8 cellular contexts compared by ENCODE assay signal in the genomic region with DNA sequence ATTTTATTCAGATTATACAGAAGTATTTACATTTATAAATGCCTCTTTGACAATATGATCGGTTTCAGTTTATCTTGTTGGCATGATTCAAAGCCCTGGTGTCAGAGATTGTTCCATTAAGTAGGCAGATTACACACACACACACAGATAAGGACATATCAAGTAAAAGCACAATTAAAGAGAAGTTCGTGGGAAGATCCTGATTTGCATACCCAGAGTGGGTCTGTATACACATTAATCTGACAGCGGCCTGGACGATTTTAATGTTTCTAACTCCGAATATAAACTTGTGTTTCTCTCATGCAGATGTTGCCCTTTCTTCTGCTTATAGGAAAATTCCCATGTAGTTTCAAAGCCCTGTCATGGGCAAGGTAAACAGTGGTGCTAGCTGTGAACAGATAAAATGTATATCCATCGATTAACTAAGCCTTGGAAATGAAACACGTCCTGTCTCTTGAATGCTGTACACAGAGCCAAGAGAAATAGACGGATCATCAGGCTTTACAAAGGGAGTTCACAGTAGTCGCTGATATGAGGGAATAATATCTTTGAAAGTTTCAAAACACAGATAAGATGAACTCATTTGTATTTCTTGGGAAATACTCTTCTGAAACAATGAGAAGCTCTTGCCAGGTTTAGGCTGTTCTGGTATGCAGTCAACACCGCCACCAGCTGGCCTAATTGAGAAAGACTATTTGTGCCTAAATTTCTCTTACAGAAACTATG.
DNase-seq lines count a peak whose midpoint lies in the region; ATAC-seq and TF ChIP-seq lines count a peak whose summit lies in the region.

No MANE protein-coding gene starts in this region.

- no peaks in the 10 kb centered on the region for H3K27me3 ChIP-seq in ascending aorta
- H3K27me3 ChIP-seq in right atrium auricular region = no peaks in the 10 kb centered on the region
- H3K27me3 ChIP-seq in gastrocnemius medialis = no peaks in the 10 kb centered on the region

- POLR2A ChIA-PET in GM10248 (lab: Yijun Ruan, JAX) = no interaction called here

- CTCF ChIA-PET in GM10248 (lab: Yijun Ruan, JAX) = interaction anchor here (0.9 to 4.0 kb wide), 16 partner anchors 11 to 757 kb away, joined by 3 to 69 read pairs (median 5); no protein-coding TSS in a partner anchor

- H3K36me3 ChIP-seq in ascending aorta (no peaks in the 10 kb centered on the region), right atrium auricular region (no peaks in the 10 kb centered on the region), gastrocnemius medialis (no peaks in the 10 kb centered on the region)

- in situ Hi-C loops in gastrocnemius medialis (cut with MboI; ENCODE audit: low sequenced_read_pairs in 4 of 4) = loop anchor here (10.0 kb wide), 2 partner anchors 749 to 759 kb away; a partner anchor contains a TSS

- TF ChIP-seq POLR2A in NB4 (IDR thresholded peaks at IDR 0.05; ENCODE audit: extremely low read depth, insufficient read length) (no peak), gastrocnemius medialis (IDR thresholded peaks at IDR 0.05) (no peak)

- H3K27ac ChIP-seq in ascending aorta = peak overlapping the region; percentile 80 to 90
- H3K27ac ChIP-seq in right atrium auricular region = no peak overlapping the region
- H3K27ac ChIP-seq in gastrocnemius medialis = no peak overlapping the region

- DNase-seq in GM10248 (ENCODE audit: extremely low spot score) (peak; percentile 57), NB4 (ENCODE audit: low read depth) (peak; percentile 79), SW480 (ENCODE audit: low spot score) (peak; percentile 48), ascending aorta (ENCODE audit: low spot score in 2 of 2) (peak; percentile 12 to 90), right atrium auricular region (ENCODE audit: low spot score) (peak; percentile 82), gastrocnemius medialis (peak; percentile 22 to 31)

- ATAC-seq in gastrocnemius medialis = no peak
- no peak for ATAC-seq in GM18520 (IDR thresholded peaks at IDR 0.05; ENCODE audit: unreplicated experiment)
- ATAC-seq in HG02981 (IDR thresholded peaks at IDR 0.05; ENCODE audit: unreplicated experiment) = no peak

- no peak overlapping the region for H3K4me3 ChIP-seq in NB4 (ENCODE audit: low read depth, low read length)
- peak overlapping the region in 1 of 2 donors; percentile 14 for H3K4me3 ChIP-seq in ascending aorta
- no peak overlapping the region for H3K4me3 ChIP-seq in right atrium auricular region
- no peak overlapping the region for H3K4me3 ChIP-seq in gastrocnemius medialis

- intact Hi-C loops in ascending aorta (cut with DNase I) (loop anchor here (1.0 to 5.0 kb wide), 6 partner anchors 94 to 749 kb away; a partner anchor contains a TSS), gastrocnemius medialis (cut with DNase I; ENCODE audit: low total_unique reads) (loop anchor here (1.0 to 10.0 kb wide), 2 partner anchors 159 to 757 kb away; no protein-coding TSS in a partner anchor)

- TF ChIP-seq CTCF in GM10248 (IDR thresholded peaks at IDR 0.05; ENCODE audit: control extremely low read depth, extremely low read depth, low read depth, missing control alignments) = peak; percentile 67
- TF ChIP-seq CTCF in NB4 (IDR thresholded peaks at IDR 0.05; ENCODE audit: low read depth, low read length) = peak; percentile 78
- TF ChIP-seq CTCF in ascending aorta (IDR thresholded peaks at IDR 0.05) = peak; percentile 56 to 73 (median 72)
- peak; percentile 54 to 84 for TF ChIP-seq CTCF in right atrium auricular region (IDR thresholded peaks at IDR 0.05)
- TF ChIP-seq CTCF in gastrocnemius medialis (IDR thresholded peaks at IDR 0.05 in 4 of 5, conservative IDR thresholded peaks at IDR 0.05 in 1 of 5) = peak; percentile 37 to 73 (median 56)

- H3K9me3 ChIP-seq in ascending aorta (no peaks in the 10 kb centered on the region), right atrium auricular region (no peaks in the 10 kb centered on the region), gastrocnemius medialis (no peaks in the 10 kb centered on the region)

- peaks cover 4 to 25% of the 10 kb centered on the region in 2 donors for H3K4me1 ChIP-seq in ascending aorta
- peaks cover 0 to 10% of the 10 kb centered on the region in 2 donors for H3K4me1 ChIP-seq in right atrium auricular region
- no peaks in the 10 kb centered on the region for H3K4me1 ChIP-seq in gastrocnemius medialis

Comparison
In these comparisons a context has a peak if more than half of its experiments do, and no peak if none do; other contexts are left out.
1. DNase-seq: peak in every context shown above with its lines; median percentile 82 in right atrium auricular region; 79 in NB4; 57 in GM10248; 51 in ascending aorta; 48 in SW480; 26 in gastrocnemius medialis.
2. H3K27ac ChIP-seq: peak in ascending aorta (2 of 2); none in right atrium auricular region (0 of 2) and gastrocnemius medialis (0 of 4).
3. Peak in every context shown above with its lines, with median percentiles within 50 percentile points of each other: CTCF ChIP-seq.